In genomic region chr1:24339996-24340395, GRCh38 we compare ENCODE assay signal across 18 cellular contexts. TPM values are rescaled to one million over a fixed set of nuclear protein-coding genes. Genes with fewer than 3 reads are reported as not detected.
DNase-seq lines count a peak whose midpoint lies in the region; ATAC-seq and TF ChIP-seq lines count a peak whose summit lies in the region.
"Had no signal": no experiment of that assay in that cellular context is flagged by ENCODE, and none has a peak within 500 bp of the region (broad histone marks: within the 10 kb centered on the region; RNA-seq: fewer than 3 reads in every experiment).

No MANE protein-coding gene starts in this region.

- H3K27me3 ChIP-seq in NT2/D1 (ENCODE audit: insufficient read depth, insufficient read length), result peaks cover 9% of the 10 kb centered on the region

- H3K27ac Mint-ChIP-seq in glutamatergic neuron (ENCODE audit: unreplicated experiment) (peak overlapping the region; percentile 92), neural crest cell (ENCODE audit: unreplicated experiment) (peak overlapping the region; percentile 64)
- H3K27ac Mint-ChIP-seq in stimulated activated effector memory CD8-positive, alpha-beta T cell treated with anti-CD3 and anti-CD28 coated beads, Interleukin-12 subunit alpha, Interleukin-12 subunit beta, amount 100 ng/mL, for 72 hours, result peak overlapping the region; percentile 6
- H3K27ac Mint-ChIP-seq: CD4-positive, alpha-beta T cell had no signal

- H3K36me3 Mint-ChIP-seq in glutamatergic neuron (ENCODE audit: unreplicated experiment) (no peaks in the 10 kb centered on the region), neural crest cell (ENCODE audit: low read depth) (no peaks in the 10 kb centered on the region)
- no peaks in the 10 kb centered on the region for H3K36me3 Mint-ChIP-seq in stimulated activated effector memory CD8-positive, alpha-beta T cell treated with anti-CD3 and anti-CD28 coated beads, Interleukin-12 subunit alpha, Interleukin-12 subunit beta, amount 100 ng/mL, for 72 hours

- H3K9me3 Mint-ChIP-seq in glutamatergic neuron (ENCODE audit: unreplicated experiment), result no peaks in the 10 kb centered on the region
- no peaks in the 10 kb centered on the region for H3K9me3 Mint-ChIP-seq in neural crest cell
- H3K9me3 Mint-ChIP-seq in stimulated activated effector memory CD8-positive, alpha-beta T cell treated with anti-CD3 and anti-CD28 coated beads, Interleukin-12 subunit alpha, Interleukin-12 subunit beta, amount 100 ng/mL, for 72 hours, result no peaks in the 10 kb centered on the region
- H3K9me3 Mint-ChIP-seq: CD4-positive, alpha-beta T cell; H9 had no signal

- H3K4me1 ChIP-seq in NT2/D1 (ENCODE audit: insufficient read depth, insufficient read length), result peaks cover 55% of the 10 kb centered on the region
- H3K4me1 ChIP-seq: Caco-2 had no signal

- H3K9ac ChIP-seq in NT2/D1 (ENCODE audit: insufficient read length, low read depth), result peak overlapping the region; percentile 57
- H3K9ac ChIP-seq: KMS-11 had no signal

- peaks cover 56% of the 10 kb centered on the region for H3K36me3 ChIP-seq in NT2/D1 (ENCODE audit: insufficient read depth, insufficient read length, low read length)

- H3K4me3 ChIP-seq in NT2/D1 (ENCODE audit: insufficient read length, low read depth), result no peak overlapping the region

- no peak overlapping the region for H3K4me3 Mint-ChIP-seq in glutamatergic neuron (ENCODE audit: unreplicated experiment)
- no peak overlapping the region for H3K4me3 Mint-ChIP-seq in neural crest cell
- no peak overlapping the region for H3K4me3 Mint-ChIP-seq in stimulated activated effector memory CD8-positive, alpha-beta T cell treated with anti-CD3 and anti-CD28 coated beads, Interleukin-12 subunit alpha, Interleukin-12 subunit beta, amount 100 ng/mL, for 72 hours
- H3K4me3 Mint-ChIP-seq: CD4-positive, alpha-beta T cell; H9 had no signal

- no peak for TF ChIP-seq CTCF in glutamatergic neuron (IDR thresholded peaks at IDR 0.05; ENCODE audit: partially characterized antibody, unreplicated experiment)
- TF ChIP-seq CTCF in neural crest cell (conservative IDR thresholded peaks at IDR 0.05), result no peak

- H3K4me1 Mint-ChIP-seq in glutamatergic neuron (ENCODE audit: low read depth, unreplicated experiment), result peaks cover 31% of the 10 kb centered on the region
- peaks cover 46% of the 10 kb centered on the region for H3K4me1 Mint-ChIP-seq in neural crest cell
- no peaks in the 10 kb centered on the region for H3K4me1 Mint-ChIP-seq in stimulated activated effector memory CD8-positive, alpha-beta T cell treated with anti-CD3 and anti-CD28 coated beads, Interleukin-12 subunit alpha, Interleukin-12 subunit beta, amount 100 ng/mL, for 72 hours

- H3K9me3 ChIP-seq in NT2/D1 (ENCODE audit: insufficient read depth, low read length), result no peaks in the 10 kb centered on the region
- H3K9me3 ChIP-seq: Caco-2 had no signal

- ATAC-seq in stimulated activated effector memory CD8-positive, alpha-beta T cell treated with anti-CD3 and anti-CD28 coated beads, Interleukin-12 subunit alpha, Interleukin-12 subunit beta, amount 100 ng/mL, for 72 hours, result no peak
- no peak for ATAC-seq in HG03520 (IDR thresholded peaks at IDR 0.05; ENCODE audit: unreplicated experiment)
- no peak for ATAC-seq in HG02884 (IDR thresholded peaks at IDR 0.05; ENCODE audit: unreplicated experiment)

- DNase-seq in NT2/D1 (ENCODE audit: low read depth, low spot score), result no peak
- no peak for DNase-seq in glutamatergic neuron
- no peak for DNase-seq in neural crest cell (ENCODE audit: low read depth, low spot score)
- DNase-seq in stimulated activated effector memory CD8-positive, alpha-beta T cell treated with anti-CD3 and anti-CD28 coated beads, Interleukin-12 subunit alpha, Interleukin-12 subunit beta, amount 100 ng/mL, for 72 hours (ENCODE audit: low spot score in 2 of 2), result no peak
- no peak for DNase-seq in globus pallidus (ENCODE audit: low spot score)
- no peak for DNase-seq in Ammon's horn (ENCODE audit: low spot score)
- DNase-seq: ACHN; Caco-2; CD4-positive, alpha-beta T cell; DMS153; DMS79; GDM1; GOT3; H9 had no signal

- H3K27me3 Mint-ChIP-seq in glutamatergic neuron (ENCODE audit: unreplicated experiment) (peaks cover 5% of the 10 kb centered on the region), neural crest cell (ENCODE audit: low read depth) (no peaks in the 10 kb centered on the region)
- H3K27me3 Mint-ChIP-seq: CD4-positive, alpha-beta T cell had no signal

RNA-seq across cellular contexts. Expression of gene GRHL3, which starts 20.8 kb away (rescaled TPM):
- total RNA-seq in glutamatergic neuron (ENCODE audit: unreplicated experiment), result 0.37 TPM
- total RNA-seq in neural crest cell, result 0.12 TPM in 1 of 2 replicates, not detected in the other
- total RNA-seq: CD4-positive, alpha-beta T cell; Daoy had no signal

Comparison
In these comparisons a context has a peak if more than half of its experiments do, and no peak if none do; other contexts are left out.
1. H3K27ac Mint-ChIP-seq: peak in every context shown above with its lines; median percentile 92 in glutamatergic neuron; 64 in neural crest cell; 6 in stimulated activated effector memory CD8-positive, alpha-beta T cell treated with anti-CD3 and anti-CD28 coated beads, Interleukin-12 subunit alpha, Interleukin-12 subunit beta, amount 100 ng/mL, for 72 hours.